ENCODE assay signal across 23 cellular contexts in genomic region chr2:26064846-26065245, GRCh38. TPM values are rescaled to one million over a fixed set of nuclear protein-coding genes. Genes with fewer than 3 reads are reported as not detected.
A peak's percentile ranks its signal among the peaks of the same experiment; 100 is the strongest.
DNase-seq lines count a peak whose midpoint lies in the region; ATAC-seq, FAIRE-seq and TF ChIP-seq lines count a peak whose summit lies in the region.
"Had no signal": no experiment of that assay in that cellular context is flagged by ENCODE, and none has a peak within 500 bp of the region (broad histone marks: within the 10 kb centered on the region; RNA-seq: fewer than 3 reads in every experiment).

No MANE protein-coding gene starts in this region.

- H3K4me1 Mint-ChIP-seq in CD14-positive monocyte = peaks cover 54% of the 10 kb centered on the region

- H3K9me3 ChIP-seq in A549 = no peaks in the 10 kb centered on the region
- H3K9me3 ChIP-seq: colonic mucosa, sigmoid colon, SK-N-SH had no signal

- CTCF ChIA-PET in A549 (lab: Yijun Ruan, JAX) = interaction anchor here (0.8 to 3.7 kb wide), 5 partner anchors 11 to 73 kb away, joined by 3 to 13 read pairs (median 8); no protein-coding TSS in a partner anchor
- CTCF ChIA-PET in RWPE1 (lab: Yijun Ruan, JAX) = interaction anchor here (0.8 kb wide), 1 partner anchor 41 kb away, joined by 4 read pairs; no protein-coding TSS in a partner anchor

- TF ChIP-seq EP300 in A549 (IDR thresholded peaks at IDR 0.05) = no peak

- no peak for FAIRE-seq in A549 (lab: Jason Lieb, UNC)
- FAIRE-seq: bronchial epithelial cell, endometrium had no signal

- DNase-seq in A549 (ENCODE audit: low read depth in 1 of 2, low spot score in 1 of 2) (peak in 1 of 2 experiments; percentile 70), CD14-positive monocyte (ENCODE audit: low spot score) (no peak), RWPE1 (ENCODE audit: low spot score) (no peak), erythroblast (lab: John Stamatoyannopoulos, UW) (peak; percentile 42 to 50), AG08395 (ENCODE audit: low spot score) (no peak), retina (no peak)
- DNase-seq: activated CD4-positive, alpha-beta memory T cell treated with anti-CD3 and anti-CD28 coated beads for 36 hours; activated naive CD4-positive, alpha-beta T cell treated with Interleukin-2 at 50 U/mL for 16 hours; CD8-positive, alpha-beta memory T cell; colonic mucosa; islet precursor cell; midbrain; MV-4-11; NCI-H146; NCI-H510A; posterior cingulate gyrus; RPMI8226; sigmoid colon; SK-N-SH had no signal

- no peak overlapping the region for H3K4me3 Mint-ChIP-seq in CD14-positive monocyte
- H3K4me3 Mint-ChIP-seq: activated CD4-positive, alpha-beta memory T cell treated with anti-CD3 and anti-CD28 coated beads for 36 hours; CD8-positive, alpha-beta memory T cell; type B pancreatic cell had no signal

- no peak overlapping the region for H3K4me3 ChIP-seq in A549
- H3K4me3 ChIP-seq: colonic mucosa, sigmoid colon had no signal

- peak; percentile 49 to 54; a peak in 3 of 6 replicates for ATAC-seq in A549
- ATAC-seq in SK-N-SH treated with all-trans-retinoic acid at 6 μM for 48 hours = no peak

- POLR2A ChIA-PET in A549 (lab: Yijun Ruan, JAX) (interaction anchor here (1.1 kb wide), 1 partner anchor 55 kb away, joined by 3 read pairs; no protein-coding TSS in a partner anchor), RWPE1 (lab: Yijun Ruan, JAX; ENCODE audit: low non-redundant PET) (interaction anchor here (0.7 kb wide), 1 partner anchor 73 kb away, joined by 5 read pairs; no protein-coding TSS in a partner anchor)

- H3K36me3 Mint-ChIP-seq in CD14-positive monocyte = peaks cover 31 to 56% of the 10 kb centered on the region in 2 donors

- peak overlapping the region; percentile 59 to 88 (median 73) for H3K27ac Mint-ChIP-seq in CD14-positive monocyte
- H3K27ac Mint-ChIP-seq: activated CD4-positive, alpha-beta memory T cell treated with anti-CD3 and anti-CD28 coated beads for 36 hours; type B pancreatic cell had no signal

- no peak for TF ChIP-seq RAD21 in A549 (conservative IDR thresholded peaks at IDR 0.05 in 1 of 2, IDR thresholded peaks at IDR 0.05 in 1 of 2)

- no peak for TF ChIP-seq CTCF in A549 (IDR thresholded peaks at IDR 0.05)
- no peak for TF ChIP-seq CTCF in CD14-positive monocyte (IDR thresholded peaks at IDR 0.05)
- no peak for TF ChIP-seq CTCF in RWPE1 (conservative IDR thresholded peaks at IDR 0.05; ENCODE audit: low read depth)

- H3K27ac ChIP-seq in A549 (peak overlapping the region in 1 of 2 experiments; percentile 33; a peak in 2 of 6 replicates), RWPE1 (0 out of 2 replicates have a peak overlapping the region, but pooled peaks have one; percentile 25)
- H3K27ac ChIP-seq: colonic mucosa, sigmoid colon had no signal

- peaks cover 75% of the 10 kb centered on the region for H3K4me1 ChIP-seq in A549

- H3K4me2 ChIP-seq in A549 = peak overlapping the region; percentile 23; the same call in 2 of the 3 replicates
- H3K4me2 ChIP-seq: SK-N-SH had no signal

- TF ChIP-seq POLR2A in A549 (IDR thresholded peaks at IDR 0.05; ENCODE audit: low read length) (no peak), erythroblast (IDR thresholded peaks at IDR 0.05; ENCODE audit: low read length) (no peak)

- H3K27me3 Mint-ChIP-seq in CD14-positive monocyte (ENCODE audit: low read depth in 3 of 3) = no peaks in the 10 kb centered on the region
- H3K27me3 Mint-ChIP-seq: activated CD4-positive, alpha-beta memory T cell treated with anti-CD3 and anti-CD28 coated beads for 36 hours; CD8-positive, alpha-beta memory T cell; type B pancreatic cell had no signal

- WGBS in A549 (ENCODE audit: missing lambda C conversion rate) = 85% methylated on average over 4 of the region's 4 CpGs

- peaks cover 0 to 3% (median 0%) of the 10 kb centered on the region in 7 donors for H3K9me3 Mint-ChIP-seq in CD14-positive monocyte
- H3K9me3 Mint-ChIP-seq: activated CD4-positive, alpha-beta memory T cell treated with anti-CD3 and anti-CD28 coated beads for 36 hours; CD8-positive, alpha-beta memory T cell; type B pancreatic cell had no signal

- intact Hi-C loops in CD14-positive monocyte (cut with micrococcal nuclease) = loop anchor here in 1 of 2 donors (5.0 kb wide), 1 partner anchor 63 kb away; no protein-coding TSS in a partner anchor

TF ChIP-seq in A549, 52 proteins besides CTCF, POLR2A, EP300 and RAD21 (continues in another document):
- TF ChIP-seq MYC (IDR thresholded peaks at IDR 0.05; ENCODE audit: borderline replicate concordance, low read length) (no peak), NR3C1 (IDR thresholded peaks at IDR 0.05) (no peak), JUNB (IDR thresholded peaks at IDR 0.05) (no peak), CEBPB (IDR thresholded peaks at IDR 0.05) (no peak), ELK1 (IDR thresholded peaks at IDR 0.05; ENCODE audit: low read depth, low read length) (no peak), GATA3 (IDR thresholded peaks at IDR 0.05; ENCODE audit: borderline replicate concordance) (no peak), ZNF302 (CRISPR knock-in tag; IDR thresholded peaks at IDR 0.05) (no peak), PHF8 (IDR thresholded peaks at IDR 0.05; ENCODE audit: borderline replicate concordance, low read depth) (no peak), RCOR1 (IDR thresholded peaks at IDR 0.05; ENCODE audit: low read depth, low read length) (no peak), TFCP2L1 (CRISPR knock-in tag; IDR thresholded peaks at IDR 0.05) (no peak), ZC3H11A (IDR thresholded peaks at IDR 0.05) (no peak), EHF (CRISPR knock-in tag; IDR thresholded peaks at IDR 0.05) (no peak), FOSB (CRISPR knock-in tag; IDR thresholded peaks at IDR 0.05) (peak; percentile 38; the same call in 1 of the 2 replicates), HES2 (IDR thresholded peaks at IDR 0.05) (no peak), NPAS2 (CRISPR knock-in tag; IDR thresholded peaks at IDR 0.05; ENCODE audit: borderline replicate concordance) (no peak), KDM1A (IDR thresholded peaks at IDR 0.05; ENCODE audit: low read depth) (peak; percentile 71; the same call in 1 of the 2 replicates), FOSL2 (IDR thresholded peaks at IDR 0.05) (no peak), FOSL2 (CRISPR knock-in tag; IDR thresholded peaks at IDR 0.05) (no peak)

TF ChIP-seq in SK-N-SH treated with all-trans-retinoic acid at 6 μM for 48 hours, 23 proteins besides CTCF, POLR2A, EP300 and RAD21:
- TF ChIP-seq ZFP3 (CRISPR knock-in tag; IDR thresholded peaks at IDR 0.05) (no peak), ZFP30 (CRISPR knock-in tag; IDR thresholded peaks at IDR 0.05) (no peak), OSR1 (CRISPR knock-in tag; IDR thresholded peaks at IDR 0.05) (no peak), BACH2 (CRISPR knock-in tag; IDR thresholded peaks at IDR 0.05; ENCODE audit: borderline replicate concordance) (no peak), POU6F1 (CRISPR knock-in tag; IDR thresholded peaks at IDR 0.05; ENCODE audit: borderline replicate concordance, low read depth) (no peak), ZNF8 (CRISPR knock-in tag; IDR thresholded peaks at IDR 0.05) (no peak), CSDC2 (CRISPR knock-in tag; IDR thresholded peaks at IDR 0.05) (no peak), ZC3H10 (CRISPR knock-in tag; IDR thresholded peaks at IDR 0.05) (no peak), TCF4 (CRISPR knock-in tag; IDR thresholded peaks at IDR 0.05; ENCODE audit: borderline replicate concordance) (no peak), RARB (CRISPR knock-in tag; IDR thresholded peaks at IDR 0.05) (no peak), ZNF565 (CRISPR knock-in tag; conservative IDR thresholded peaks at IDR 0.05; ENCODE audit: low read depth) (no peak), ZNF70 (CRISPR knock-in tag; IDR thresholded peaks at IDR 0.05) (no peak), CSRNP3 (CRISPR knock-in tag; IDR thresholded peaks at IDR 0.05) (no peak), ISL1 (CRISPR knock-in tag; IDR thresholded peaks at IDR 0.05) (no peak), PPARA (CRISPR knock-in tag; IDR thresholded peaks at IDR 0.05; ENCODE audit: borderline replicate concordance) (no peak), GLIS3 (CRISPR knock-in tag; IDR thresholded peaks at IDR 0.05) (no peak), TOX (CRISPR knock-in tag; IDR thresholded peaks at IDR 0.05; ENCODE audit: borderline replicate concordance) (no peak), ESRRG (CRISPR knock-in tag; IDR thresholded peaks at IDR 0.05) (no peak)

RNA-seq across cellular contexts. Expression of gene RAB10, which starts 31.0 kb away (rescaled TPM):
- polyA plus RNA-seq in A549 (2011; rRNA removed) (332 and 692 TPM in 2 replicates), A549 (2017; fragmentation: RNase III; extraction: RNeasy Plus Mini Kit Qiagen cat#74134 plus additional on column Dnase treatment) (256 to 289 TPM (median 272 TPM) in 3 replicates), CD14-positive monocyte (100 to 1,000 TPM; 202 to 258 TPM)
- 132 and 139 TPM in 2 replicates for polyA plus RNA-seq in A549 (2012; cell fraction: cytosol; rRNA removed)
- 112 and 147 TPM in 2 replicates for polyA plus RNA-seq in A549 (2012; cell fraction: nucleus; rRNA removed)
- 108 and 123 TPM in 2 replicates for polyA minus RNA-seq in A549 (2011; rRNA and poly(A)+ RNA removed)

Comparison
In these comparisons a context has a peak if more than half of its experiments do, and no peak if none do; other contexts are left out.
1. DNase-seq: peak in erythroblast (2 of 2); none in CD14-positive monocyte (single experiment), RWPE1 (single experiment), AG08395 (single experiment) and retina (single experiment).